ENCODE assay signal across 15 cellular contexts in the genomic region with DNA sequence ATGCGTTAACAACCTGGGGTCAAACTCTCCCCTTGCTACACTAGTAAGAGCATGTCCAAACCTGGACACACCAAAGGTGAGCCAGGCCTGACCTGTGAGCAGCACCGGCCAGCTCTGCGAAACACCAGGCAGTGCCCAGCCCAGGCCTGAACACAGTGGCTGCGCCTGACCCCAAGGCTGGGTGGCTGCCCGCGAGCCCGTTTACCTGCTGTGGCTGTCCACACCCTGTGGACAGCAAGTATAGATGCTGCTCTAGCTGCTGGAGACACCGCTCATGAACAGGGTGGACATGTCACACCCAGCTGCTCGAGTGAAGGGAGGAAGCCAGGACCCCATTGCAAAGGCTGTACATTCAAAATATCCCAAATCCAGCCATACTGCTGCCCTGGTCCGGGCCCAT. TPM values are rescaled to one million over a fixed set of nuclear protein-coding genes. Genes with fewer than 3 reads are reported as not detected.
A peak's percentile ranks its signal among the peaks of the same experiment; 100 is the strongest.
DNase-seq lines count a peak whose midpoint lies in the region; ATAC-seq and TF ChIP-seq lines count a peak whose summit lies in the region.
"Had no signal": no experiment of that assay in that cellular context is flagged by ENCODE, and none has a peak within 500 bp of the region (broad histone marks: within the 10 kb centered on the region; RNA-seq: fewer than 3 reads in every experiment).

No MANE protein-coding gene starts in this region.

- H3K4me1 Mint-ChIP-seq in brain: peaks cover 48% of the 10 kb centered on the region
- H3K4me1 Mint-ChIP-seq in nephron: peaks cover 20% of the 10 kb centered on the region
- H3K4me1 Mint-ChIP-seq in type B pancreatic cell (ENCODE audit: unreplicated experiment): peaks cover 12% of the 10 kb centered on the region

- H3K27ac Mint-ChIP-seq in brain (no peak overlapping the region), nephron (no peak overlapping the region), type B pancreatic cell (no peak overlapping the region)

- H3K27me3 ChIP-seq in NT2/D1 (ENCODE audit: insufficient read depth, insufficient read length): no peaks in the 10 kb centered on the region

- no peak overlapping the region for H3K4me3 ChIP-seq in NT2/D1 (ENCODE audit: insufficient read length, low read depth)
- H3K4me3 ChIP-seq: PC-9, SK-N-MC had no signal

- H3K9ac ChIP-seq in NT2/D1 (ENCODE audit: insufficient read length, low read depth): peak overlapping the region; percentile 32

- no peaks in the 10 kb centered on the region for H3K9me3 ChIP-seq in NT2/D1 (ENCODE audit: insufficient read depth, low read length)

- no peak for ATAC-seq in HG02840 (IDR thresholded peaks at IDR 0.05; ENCODE audit: low FRiP score, unreplicated experiment)
- ATAC-seq: Right ventricle myocardium inferior had no signal

- H3K9me3 Mint-ChIP-seq in brain: no peaks in the 10 kb centered on the region
- no peaks in the 10 kb centered on the region for H3K9me3 Mint-ChIP-seq in nephron
- H3K9me3 Mint-ChIP-seq in type B pancreatic cell: no peaks in the 10 kb centered on the region

- peaks cover 51% of the 10 kb centered on the region for H3K36me3 ChIP-seq in NT2/D1 (ENCODE audit: insufficient read depth, insufficient read length, low read length)

- DNase-seq in NT2/D1 (ENCODE audit: low read depth, low spot score) (no peak), type B pancreatic cell (ENCODE audit: extremely low spot score, unreplicated experiment) (no peak), NCI-H2081 (lab: John Stamatoyannopoulos, UW) (no peak), AML-193 (lab: John Stamatoyannopoulos, UW) (no peak)
- DNase-seq: NCI-H146; NCI-H2227 treated with DMSO at 0.1 percent for 48 hours; NCI-H526; NK-92 treated with Interleukin-12 subunit alpha and Interleukin-12 subunit beta, amount 100 ng/mL, for 24 hours; PC-9 had no signal

- H3K4me3 Mint-ChIP-seq in brain (peak overlapping the region in 4 of 5 experiments; percentile 39 to 91 (median 87)), nephron (peak overlapping the region; percentile 84 to 88 (median 88)), type B pancreatic cell (peak overlapping the region; percentile 91)

- H3K36me3 Mint-ChIP-seq in brain (peaks cover 12% of the 10 kb centered on the region), nephron (ENCODE audit: low read depth) (peaks cover 15% of the 10 kb centered on the region), type B pancreatic cell (peaks cover 4% of the 10 kb centered on the region)

- peaks cover 4% of the 10 kb centered on the region for H3K27me3 Mint-ChIP-seq in brain
- peaks cover 4% of the 10 kb centered on the region for H3K27me3 Mint-ChIP-seq in nephron (ENCODE audit: low read depth)
- H3K27me3 Mint-ChIP-seq in type B pancreatic cell: peaks cover 5% of the 10 kb centered on the region

- no peak for TF ChIP-seq CTCF in brain (conservative IDR thresholded peaks at IDR 0.05)
- no peak for TF ChIP-seq CTCF in nephron (IDR thresholded peaks at IDR 0.05; ENCODE audit: unreplicated experiment in 3 of 3)
- TF ChIP-seq CTCF in type B pancreatic cell (conservative IDR thresholded peaks at IDR 0.05): no peak

- peaks cover 19% of the 10 kb centered on the region for H3K4me1 ChIP-seq in NT2/D1 (ENCODE audit: insufficient read depth, insufficient read length)

RNA-seq across cellular contexts. Expression of a gene that starts 7.6 kb away (rescaled TPM):
- polyA plus RNA-seq in brain (ENCODE audit: insufficient read depth, low read depth, low replicate concordance): 0.12 TPM
- not detected in 2 replicates for total RNA-seq in type B pancreatic cell (ENCODE audit: low replicate concordance)
- total RNA-seq: PC-9, Right ventricle myocardium inferior had no signal
- polyA plus RNA-seq: BJ had no signal

RNA-seq across cellular contexts. Expression of a gene that starts 27.9 kb away (rescaled TPM):
- polyA plus RNA-seq in brain (ENCODE audit: insufficient read depth, low read depth, low replicate concordance): 5.6 TPM
- total RNA-seq in type B pancreatic cell (ENCODE audit: low replicate concordance): 10.8 and 15.1 TPM in 2 replicates

RNA-seq across cellular contexts. Expression of a gene that starts 51.7 kb away (rescaled TPM):
- polyA plus RNA-seq in brain (ENCODE audit: insufficient read depth, low read depth, low replicate concordance): 48.3 TPM
- total RNA-seq in type B pancreatic cell (ENCODE audit: low replicate concordance): 53.5 and 56.5 TPM in 2 replicates
